In genomic region chr7:51268859-51269258, GRCh38 we compare ENCODE assay signal across 19 cellular contexts. TPM values are rescaled to one million over a fixed set of nuclear protein-coding genes. Genes with fewer than 3 reads are reported as not detected.
DNase-seq lines count a peak whose midpoint lies in the region; TF ChIP-seq lines count a peak whose summit lies in the region.
"Had no signal": no experiment of that assay in that cellular context is flagged by ENCODE, and none has a peak within 500 bp of the region (broad histone marks: within the 10 kb centered on the region; RNA-seq: fewer than 3 reads in every experiment).

No MANE protein-coding gene starts in this region.

- H3K79me2 ChIP-seq in neural progenitor cell (ENCODE audit: low read depth): peaks cover 43% of the 10 kb centered on the region

- H3K27ac ChIP-seq in dorsolateral prefrontal cortex (peak overlapping the region in 58 of 59 donors; percentile 41 to 100 (median 96)), neural progenitor cell (no peak overlapping the region)
- H3K27ac ChIP-seq in CD4-positive, alpha-beta memory T cell (ENCODE audit: low read depth, low read length): no peak overlapping the region
- H3K27ac ChIP-seq: 22Rv1, SK-N-MC had no signal

- H3K36me3 ChIP-seq in neural progenitor cell: no peaks in the 10 kb centered on the region
- no peaks in the 10 kb centered on the region for H3K36me3 ChIP-seq in CD4-positive, alpha-beta memory T cell (ENCODE audit: insufficient read depth, low read length)
- H3K36me3 ChIP-seq: BE2C had no signal

- POLR2A ChIA-PET in CD4-positive, alpha-beta memory T cell (lab: Charles Lee; ENCODE audit: partially characterized antibody): no interaction called here

- H3K36me3 Mint-ChIP-seq in neural progenitor cell: no peaks in the 10 kb centered on the region
- H3K36me3 Mint-ChIP-seq in CD4-positive, alpha-beta memory T cell: no peaks in the 10 kb centered on the region

- TF ChIP-seq CTCF in dorsolateral prefrontal cortex (IDR thresholded peaks at IDR 0.05 in 54 of 56, conservative IDR thresholded peaks at IDR 0.05 in 2 of 56; ENCODE audit: low read depth in 1 of 56, partially characterized antibody in 56 of 56) (no peak), neural progenitor cell (IDR thresholded peaks at IDR 0.05) (no peak)

- no peak overlapping the region for H3K9ac ChIP-seq in neural progenitor cell

- DNase-seq in Ammon's horn (ENCODE audit: low spot score) (peak; percentile 70), NCI-H69 (lab: John Stamatoyannopoulos, UW) (peak; percentile 71), dorsolateral prefrontal cortex (peak in 1 of 10 donors; percentile 71), neural progenitor cell (ENCODE audit: low spot score) (no peak), ureter (ENCODE audit: low spot score) (no peak), activated gamma-delta T cell treated with Interleukin-2 at 50 U/mL for 16 hours (no peak)
- DNase-seq in CD4-positive, alpha-beta memory T cell: no peak
- no peak for DNase-seq in stimulated activated CD4-positive, alpha-beta T cell treated with anti-CD3 and anti-CD28 coated beads, Interleukin-4, amount 100 ng/mL, for 24 hours
- DNase-seq: BE2C, H7, Kasumi-1, NCI-H1105 treated with DMSO at 0.1 percent for 48 hours, NCI-H146, NCI-H1930, NCI-H526 treated with DMSO at 0.1 percent for 48 hours, SHP77 treated with DMSO at 0.1 percent for 48 hours had no signal

- peaks cover 3% of the 10 kb centered on the region for H3F3A ChIP-seq in neural progenitor cell (ENCODE audit: low read depth)

- H3K4me2 ChIP-seq in neural progenitor cell: peak overlapping the region; percentile 13

- H3K9me3 ChIP-seq in neural progenitor cell (ENCODE audit: low read depth): no peaks in the 10 kb centered on the region
- no peaks in the 10 kb centered on the region for H3K9me3 ChIP-seq in CD4-positive, alpha-beta memory T cell (ENCODE audit: control insufficient read depth in 1 of 2, low read length in 2 of 2)
- H3K9me3 ChIP-seq: BE2C had no signal

- no peaks in the 10 kb centered on the region for H3K9me3 Mint-ChIP-seq in neural progenitor cell
- no peaks in the 10 kb centered on the region for H3K9me3 Mint-ChIP-seq in CD4-positive, alpha-beta memory T cell

- intact Hi-C loops in dorsolateral prefrontal cortex (cut with DNase I): no loop called here
- intact Hi-C loops in CD4-positive, alpha-beta memory T cell (cut with micrococcal nuclease): no loop called here

- no peaks in the 10 kb centered on the region for H3K27me3 ChIP-seq in dorsolateral prefrontal cortex
- no peaks in the 10 kb centered on the region for H3K27me3 ChIP-seq in neural progenitor cell
- no peaks in the 10 kb centered on the region for H3K27me3 ChIP-seq in CD4-positive, alpha-beta memory T cell (ENCODE audit: insufficient read depth, low read length)

- H3K4me3 ChIP-seq in dorsolateral prefrontal cortex (peak overlapping the region in 4 of 59 donors; percentile 1 to 27 (median 8)), neural progenitor cell (no peak overlapping the region)
- H3K4me3 ChIP-seq in CD4-positive, alpha-beta memory T cell (ENCODE audit: low read length in 2 of 2): no peak overlapping the region
- H3K4me3 ChIP-seq: SK-N-MC had no signal

- H3K4me3 Mint-ChIP-seq in neural progenitor cell: no peak overlapping the region
- H3K4me3 Mint-ChIP-seq in CD4-positive, alpha-beta memory T cell: no peak overlapping the region

- no peak overlapping the region for H3K27ac Mint-ChIP-seq in neural progenitor cell
- no peak overlapping the region for H3K27ac Mint-ChIP-seq in CD4-positive, alpha-beta memory T cell

- no peak overlapping the region for H2AFZ ChIP-seq in neural progenitor cell (replicated peaks)

- CTCF ChIA-PET in CD4-positive, alpha-beta memory T cell (lab: Charles Lee; ENCODE audit: partially characterized antibody): no interaction called here

- H4K20me1 ChIP-seq in neural progenitor cell (ENCODE audit: low read depth): no peaks in the 10 kb centered on the region

- H3K4me1 Mint-ChIP-seq in neural progenitor cell: peaks cover 4% of the 10 kb centered on the region
- no peaks in the 10 kb centered on the region for H3K4me1 Mint-ChIP-seq in CD4-positive, alpha-beta memory T cell

- H3K27me3 Mint-ChIP-seq in neural progenitor cell (ENCODE audit: insufficient read depth, low read depth): no peaks in the 10 kb centered on the region
- peaks cover 2 to 4% of the 10 kb centered on the region in 2 donors for H3K27me3 Mint-ChIP-seq in CD4-positive, alpha-beta memory T cell

- peaks cover 25% of the 10 kb centered on the region for H3K4me1 ChIP-seq in neural progenitor cell
- H3K4me1 ChIP-seq in CD4-positive, alpha-beta memory T cell (ENCODE audit: insufficient read depth, low read length): no peaks in the 10 kb centered on the region
- H3K4me1 ChIP-seq: BE2C had no signal

RNA-seq across cellular contexts. Expression of gene COBL, which starts 47.8 kb away (rescaled TPM):
- total RNA-seq in dorsolateral prefrontal cortex: 100 to 1,000 TPM in 118 of 120 experiments, 10 to 100 TPM in 2; 94.0 to 204 (median 136) TPM
- 5.4 and 6.3 TPM in 2 replicates for total RNA-seq in neural progenitor cell (ENCODE audit: low replicate concordance)
- not detected for total RNA-seq in CD4-positive, alpha-beta memory T cell
- polyA plus RNA-seq in CD4-positive, alpha-beta memory T cell: not detected
- 1.3 TPM for total RNA-seq in ureter
- total RNA-seq: OCI-LY7 had no signal

Comparison
In these comparisons a context has a peak if more than half of its experiments do, and no peak if none do; other contexts are left out.
1. DNase-seq: peak in Ammon's horn (single experiment) and NCI-H69 (single experiment); none in neural progenitor cell (single experiment), CD4-positive, alpha-beta memory T cell (0 of 5), ureter (single experiment), activated gamma-delta T cell treated with Interleukin-2 at 50 U/mL for 16 hours (single experiment) and stimulated activated CD4-positive, alpha-beta T cell treated with anti-CD3 and anti-CD28 coated beads, Interleukin-4, amount 100 ng/mL, for 24 hours (single experiment).
2. H3K27ac ChIP-seq: peak in dorsolateral prefrontal cortex (58 of 59); none in neural progenitor cell (single experiment) and CD4-positive, alpha-beta memory T cell (single experiment).
3. RNA of gene COBL, which starts 47.8 kb away (total RNA-seq): 94.0 to 204 TPM in dorsolateral prefrontal cortex; 5.4 to 6.3 TPM in neural progenitor cell, 1.3 TPM in ureter (single experiment) and not detected in CD4-positive, alpha-beta memory T cell; every median in the first group is over 10 times any median in the second.